ENCODE assay signal across 25 cellular contexts in the genomic region with DNA sequence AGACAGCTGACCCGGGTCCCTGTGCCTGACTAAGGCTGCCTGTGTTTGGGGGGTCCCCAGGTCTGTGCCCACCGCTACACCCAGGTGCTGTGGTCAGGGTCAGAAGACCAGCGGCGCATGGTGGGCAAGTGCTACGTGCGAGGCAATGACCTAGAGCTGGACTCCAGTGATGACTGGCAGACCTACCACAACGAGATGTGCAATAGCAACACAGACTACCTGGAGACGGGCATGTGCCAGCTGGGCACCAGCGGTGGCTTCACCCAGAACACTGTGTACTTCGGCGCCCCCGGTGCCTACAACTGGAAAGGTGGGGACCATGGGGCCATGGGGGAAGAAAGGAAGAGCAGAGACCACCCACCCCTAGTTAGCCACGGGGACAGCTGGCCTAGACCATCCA.
"Had no signal": no experiment of that assay in that cellular context is flagged by ENCODE, and none has a peak within 500 bp of the region (broad histone marks: within the 10 kb centered on the region; RNA-seq: fewer than 3 reads in every experiment).

No MANE protein-coding gene starts in this region.

- DNase-seq: activated CD4-positive, alpha-beta memory T cell treated with anti-CD3 and anti-CD28 coated beads, Interleukin-2, amount 10 ng/mL, durations not matched to agents 7 days and 5 days; activated CD4-positive, alpha-beta T cell treated with anti-CD3 and anti-CD28 coated beads, Interleukin-2, amount 10 ng/mL, durations not matched to agents 24 days and 14 days; activated effector memory CD4-positive, alpha-beta T cell treated with anti-CD3 and anti-CD28 coated beads, Interleukin-2, amount 50 U/mL, for 16 hours; activated naive CD4-positive, alpha-beta T cell treated with anti-CD3 and anti-CD28 coated beads, Interleukin-2, amount 10 ng/mL, durations not matched to agents 7 days and 5 days; amygdala; effector memory CD4-positive, alpha-beta T cell; esophagus squamous epithelium; head of caudate nucleus; hypothalamus; left colon; mesendoderm; nephron progenitor cell; nucleus accumbens; stimulated activated CD4-positive, alpha-beta T cell treated with anti-CD3 and anti-CD28 coated beads, Interleukin-2, amount 100 ng/mL, for 48 hours; stimulated activated CD8-positive, alpha-beta memory T cell treated with anti-CD3 and anti-CD28 coated beads, Interleukin-4, amount 100 ng/mL, for 48 hours; stimulated activated naive B cell treated with anti-CD40 and anti-IgM and Interleukin-4, amounts not matched to agents 10 μg/mL and 1 μg/mL and 100 μg/mL, for 72 hours; SW 1271; T-helper 17 cell; upper lobe of right lung had no signal

- H3K27me3 ChIP-seq: cardiac muscle cell, esophagus squamous epithelium, gastroesophageal sphincter, upper lobe of right lung had no signal

- H3K4me2 ChIP-seq: smooth muscle cell had no signal

- H3K27me3 Mint-ChIP-seq: activated CD4-positive, alpha-beta memory T cell treated with anti-CD3 and anti-CD28 coated beads, Interleukin-2, amount 10 ng/mL, durations not matched to agents 7 days and 5 days; activated CD4-positive, alpha-beta T cell treated with anti-CD3 and anti-CD28 coated beads, Interleukin-2, amount 10 ng/mL, durations not matched to agents 24 days and 14 days; activated naive CD4-positive, alpha-beta T cell treated with anti-CD3 and anti-CD28 coated beads, Interleukin-2, amount 10 ng/mL, durations not matched to agents 7 days and 5 days; T-helper 17 cell had no signal

- H3K4me1 Mint-ChIP-seq: activated CD4-positive, alpha-beta memory T cell treated with anti-CD3 and anti-CD28 coated beads, Interleukin-2, amount 10 ng/mL, durations not matched to agents 7 days and 5 days; activated CD4-positive, alpha-beta T cell treated with anti-CD3 and anti-CD28 coated beads, Interleukin-2, amount 10 ng/mL, durations not matched to agents 24 days and 14 days; activated naive CD4-positive, alpha-beta T cell treated with anti-CD3 and anti-CD28 coated beads, Interleukin-2, amount 10 ng/mL, durations not matched to agents 7 days and 5 days; stimulated activated naive B cell treated with anti-CD40 and anti-IgM and Interleukin-4, amounts not matched to agents 10 μg/mL and 1 μg/mL and 100 μg/mL, for 72 hours had no signal

- H3K4me3 ChIP-seq: cardiac muscle cell, esophagus squamous epithelium, gastroesophageal sphincter, mucosa of descending colon, smooth muscle cell, thoracic aorta, upper lobe of right lung had no signal

- H3K9me3 ChIP-seq: esophagus squamous epithelium, gastroesophageal sphincter, mucosa of descending colon, thoracic aorta, upper lobe of right lung had no signal

- H3K27ac Mint-ChIP-seq: activated CD4-positive, alpha-beta memory T cell treated with anti-CD3 and anti-CD28 coated beads, Interleukin-2, amount 10 ng/mL, durations not matched to agents 7 days and 5 days; activated CD4-positive, alpha-beta T cell treated with anti-CD3 and anti-CD28 coated beads, Interleukin-2, amount 10 ng/mL, durations not matched to agents 24 days and 14 days; activated naive CD4-positive, alpha-beta T cell treated with anti-CD3 and anti-CD28 coated beads, Interleukin-2, amount 10 ng/mL, durations not matched to agents 7 days and 5 days; nephron progenitor cell; stimulated activated naive B cell treated with anti-CD40 and anti-IgM and Interleukin-4, amounts not matched to agents 10 μg/mL and 1 μg/mL and 100 μg/mL, for 72 hours; T-helper 17 cell had no signal

- H3K9me3 Mint-ChIP-seq: activated CD4-positive, alpha-beta T cell treated with anti-CD3 and anti-CD28 coated beads, Interleukin-2, amount 10 ng/mL, durations not matched to agents 24 days and 14 days; activated naive CD4-positive, alpha-beta T cell treated with anti-CD3 and anti-CD28 coated beads, Interleukin-2, amount 10 ng/mL, durations not matched to agents 7 days and 5 days had no signal

- H3K4me3 Mint-ChIP-seq: activated CD4-positive, alpha-beta memory T cell treated with anti-CD3 and anti-CD28 coated beads, Interleukin-2, amount 10 ng/mL, durations not matched to agents 7 days and 5 days; activated CD4-positive, alpha-beta T cell treated with anti-CD3 and anti-CD28 coated beads, Interleukin-2, amount 10 ng/mL, durations not matched to agents 24 days and 14 days; activated naive CD4-positive, alpha-beta T cell treated with anti-CD3 and anti-CD28 coated beads, Interleukin-2, amount 10 ng/mL, durations not matched to agents 7 days and 5 days; nephron progenitor cell; stimulated activated naive B cell treated with anti-CD40 and anti-IgM and Interleukin-4, amounts not matched to agents 10 μg/mL and 1 μg/mL and 100 μg/mL, for 72 hours; T-helper 17 cell had no signal

- ATAC-seq: gastroesophageal sphincter; left colon; mucosa of descending colon; sciatic nerve; stimulated activated naive B cell treated with anti-CD40 and anti-IgM and Interleukin-4, amounts not matched to agents 10 μg/mL and 1 μg/mL and 100 μg/mL, for 72 hours; T-helper 17 cell; upper lobe of right lung had no signal

- H3K27ac ChIP-seq: cardiac muscle cell, esophagus squamous epithelium, gastroesophageal sphincter, upper lobe of right lung had no signal
